ENCODE assay signal across 8 cellular contexts in the genomic region with DNA sequence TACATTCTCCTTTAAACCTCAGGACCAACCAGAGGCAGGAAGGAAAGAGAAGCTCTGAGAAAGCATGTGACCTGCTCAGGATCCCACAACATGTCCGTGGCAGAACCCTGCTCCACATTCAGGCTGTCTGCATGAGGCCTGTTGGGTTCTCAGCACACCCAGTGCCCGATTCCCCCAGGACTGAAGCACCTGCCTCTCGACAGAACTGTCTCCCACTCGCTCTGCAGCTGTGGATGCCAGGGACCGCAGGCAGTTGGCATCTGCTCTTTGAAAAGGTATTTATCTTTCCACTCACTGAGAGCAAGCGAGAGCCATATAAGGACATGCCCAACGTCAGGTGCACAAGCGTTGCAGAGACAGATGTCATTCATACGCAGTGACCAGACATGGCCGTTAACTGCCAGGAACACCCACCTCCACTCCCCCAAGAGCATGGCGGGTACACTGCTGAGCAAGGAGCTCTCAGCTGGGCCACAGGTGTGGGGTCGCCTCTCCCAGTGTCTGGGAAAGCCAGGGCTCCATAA. TPM values are rescaled to one million over a fixed set of nuclear protein-coding genes. Genes with fewer than 3 reads are reported as not detected.
DNase-seq lines count a peak whose midpoint lies in the region; ATAC-seq and TF ChIP-seq lines count a peak whose summit lies in the region.

No MANE protein-coding gene starts in this region.

- peak overlapping the region in 1 of 2 experiments; percentile 17 for H3K4ac ChIP-seq in mesenchymal stem cell (ENCODE audit: low read depth in 1 of 2, low read length in 2 of 2)

- H3K4me1 ChIP-seq in mesenchymal stem cell (ENCODE audit: control insufficient read depth, insufficient read depth, low read depth, low read length): peaks cover 16% of the 10 kb centered on the region
- H3K4me1 ChIP-seq in tibial artery: peaks cover 0 to 15% (median 3%) of the 10 kb centered on the region in 4 donors

- H3K27me3 Mint-ChIP-seq in activated T-helper 1 cell treated with anti-CD3 and anti-CD28 coated beads, Interleukin-12 subunit alpha, Interleukin-12 subunit beta, Interleukin-2, Interleukin-4 antibody, amounts not matched to agents 30 ng/mL and 10 ng/mL and 1 ng/mL, durations not matched to agents 14 hours and 24 hours and 36 hours (ENCODE audit: insufficient read depth): no peaks in the 10 kb centered on the region

- peak overlapping the region; percentile 1 to 58 for H3K18ac ChIP-seq in mesenchymal stem cell (ENCODE audit: low read depth in 1 of 2, low read length in 2 of 2)

- H3K9me3 Mint-ChIP-seq in activated T-helper 1 cell treated with anti-CD3 and anti-CD28 coated beads, Interleukin-12 subunit alpha, Interleukin-12 subunit beta, Interleukin-2, Interleukin-4 antibody, amounts not matched to agents 30 ng/mL and 10 ng/mL and 1 ng/mL, durations not matched to agents 14 hours and 24 hours and 36 hours: no peaks in the 10 kb centered on the region

- H3K4me2 ChIP-seq in mesenchymal stem cell (ENCODE audit: low read length, poor library complexity, severe bottlenecking): no peak overlapping the region

- H2BK5ac ChIP-seq in mesenchymal stem cell (ENCODE audit: low read depth, low read length, poor library complexity, severe bottlenecking): no peak overlapping the region

- H3K27me3 ChIP-seq in mesenchymal stem cell (ENCODE audit: control insufficient read depth in 1 of 2, insufficient read depth in 1 of 2, low read length in 2 of 2) (no peaks in the 10 kb centered on the region), tibial artery (no peaks in the 10 kb centered on the region)

- DNase-seq in COLO668 (lab: John Stamatoyannopoulos, UW; ENCODE audit: unreplicated experiment) (peak; percentile 96), NCI-H2196 (lab: John Stamatoyannopoulos, UW; ENCODE audit: unreplicated experiment) (peak; percentile 94), mesenchymal stem cell (no peak), HEK293T (ENCODE audit: extremely low spot score) (no peak), tibial artery (no peak)
- DNase-seq in activated T-helper 1 cell treated with anti-CD3 and anti-CD28 coated beads, Interleukin-12 subunit alpha, Interleukin-12 subunit beta, Interleukin-2, Interleukin-4 antibody, amounts not matched to agents 30 ng/mL and 10 ng/mL and 1 ng/mL, durations not matched to agents 14 hours and 24 hours and 36 hours (ENCODE audit: low spot score): peak; percentile 32

- H3K36me3 ChIP-seq in mesenchymal stem cell (ENCODE audit: control insufficient read depth in 1 of 2, insufficient read depth in 2 of 2, low read depth in 1 of 2, low read length in 2 of 2) (peaks cover 0 to 3% of the 10 kb centered on the region in 2 experiments), tibial artery (no peaks in the 10 kb centered on the region)

- H3K23ac ChIP-seq in mesenchymal stem cell (ENCODE audit: low read length in 2 of 2): no peak overlapping the region

- no peak overlapping the region for H2BK120ac ChIP-seq in mesenchymal stem cell (ENCODE audit: low read depth, low read length)

- no peak overlapping the region for H2BK15ac ChIP-seq in mesenchymal stem cell (ENCODE audit: low read depth, poor library complexity, severe bottlenecking)

- peak overlapping the region in 1 of 2 experiments; percentile 55 for H3K14ac ChIP-seq in mesenchymal stem cell (ENCODE audit: low read length in 2 of 2)

- POLR2A ChIA-PET in HEK293T (lab: Yijun Ruan, JAX): no interaction called here

- H3K79me1 ChIP-seq in mesenchymal stem cell (replicated peaks; ENCODE audit: low read length, poor library complexity, severe bottlenecking): peaks cover 30% of the 10 kb centered on the region

- no peak overlapping the region for H3K4me3 ChIP-seq in mesenchymal stem cell (ENCODE audit: insufficient read depth in 1 of 2, low read depth in 1 of 2, low read length in 2 of 2)
- no peak overlapping the region for H3K4me3 ChIP-seq in tibial artery

- H4K91ac ChIP-seq in mesenchymal stem cell (ENCODE audit: low read length): no peak overlapping the region

- intact Hi-C loops in activated T-helper 1 cell treated with anti-CD3 and anti-CD28 coated beads, Interleukin-12 subunit alpha, Interleukin-12 subunit beta, Interleukin-2, Interleukin-4 antibody, amounts not matched to agents 30 ng/mL and 10 ng/mL and 1 ng/mL, durations not matched to agents 14 hours and 24 hours and 36 hours (cut with micrococcal nuclease): loop anchor here (2.0 kb wide), 1 partner anchor 13 kb away; no protein-coding TSS in a partner anchor
- intact Hi-C loops in tibial artery (cut with DNase I; ENCODE audit: low total_unique reads): no loop called here

- ATAC-seq in HG03469 (IDR thresholded peaks at IDR 0.05; ENCODE audit: unreplicated experiment) (no peak), HG03442 (IDR thresholded peaks at IDR 0.05; ENCODE audit: unreplicated experiment) (no peak)

- H3K27ac Mint-ChIP-seq in activated T-helper 1 cell treated with anti-CD3 and anti-CD28 coated beads, Interleukin-12 subunit alpha, Interleukin-12 subunit beta, Interleukin-2, Interleukin-4 antibody, amounts not matched to agents 30 ng/mL and 10 ng/mL and 1 ng/mL, durations not matched to agents 14 hours and 24 hours and 36 hours: peak overlapping the region; percentile 78

- no peaks in the 10 kb centered on the region for H3K9me3 ChIP-seq in mesenchymal stem cell (ENCODE audit: control insufficient read depth, low read length)
- H3K9me3 ChIP-seq in tibial artery: no peaks in the 10 kb centered on the region

- no peak overlapping the region for H2AFZ ChIP-seq in mesenchymal stem cell (ENCODE audit: low read depth, low read length)

- peaks cover 31% of the 10 kb centered on the region for H3K4me1 Mint-ChIP-seq in activated T-helper 1 cell treated with anti-CD3 and anti-CD28 coated beads, Interleukin-12 subunit alpha, Interleukin-12 subunit beta, Interleukin-2, Interleukin-4 antibody, amounts not matched to agents 30 ng/mL and 10 ng/mL and 1 ng/mL, durations not matched to agents 14 hours and 24 hours and 36 hours (ENCODE audit: low read depth)

- WGBS in mesenchymal stem cell: 92% methylated on average over 12 of the region's 12 CpGs

- CTCF ChIA-PET in HEK293T (lab: Yijun Ruan, JAX): interaction anchor here (1.0 kb wide), 1 partner anchor 11 kb away, joined by 5 read pairs; no protein-coding TSS in a partner anchor

- H3K27ac ChIP-seq in mesenchymal stem cell (ENCODE audit: low read length, poor library complexity, severe bottlenecking): no peak overlapping the region
- H3K27ac ChIP-seq in tibial artery: no peak overlapping the region

- peak overlapping the region in 1 of 2 experiments; percentile 51 for H2BK12ac ChIP-seq in mesenchymal stem cell (ENCODE audit: low read length in 2 of 2)

- H4K8ac ChIP-seq in mesenchymal stem cell (ENCODE audit: low read length): no peak overlapping the region

- H3K36me3 Mint-ChIP-seq in activated T-helper 1 cell treated with anti-CD3 and anti-CD28 coated beads, Interleukin-12 subunit alpha, Interleukin-12 subunit beta, Interleukin-2, Interleukin-4 antibody, amounts not matched to agents 30 ng/mL and 10 ng/mL and 1 ng/mL, durations not matched to agents 14 hours and 24 hours and 36 hours (ENCODE audit: low read depth): peaks cover 7% of the 10 kb centered on the region

- H3K4me3 Mint-ChIP-seq in activated T-helper 1 cell treated with anti-CD3 and anti-CD28 coated beads, Interleukin-12 subunit alpha, Interleukin-12 subunit beta, Interleukin-2, Interleukin-4 antibody, amounts not matched to agents 30 ng/mL and 10 ng/mL and 1 ng/mL, durations not matched to agents 14 hours and 24 hours and 36 hours: peak overlapping the region; percentile 48

- no peak for TF ChIP-seq CTCF in tibial artery (IDR thresholded peaks at IDR 0.05)

- no peak overlapping the region for H3K9ac ChIP-seq in mesenchymal stem cell (ENCODE audit: low read length)

- H2AK5ac ChIP-seq in mesenchymal stem cell (ENCODE audit: low read length, severe bottlenecking): no peak overlapping the region

TF ChIP-seq in HEK293T, 16 proteins besides CTCF, POLR2A, EP300 and RAD21:
- TF ChIP-seq TARDBP (IDR thresholded peaks at IDR 0.05) (no peak), L3MBTL2 (conservative IDR thresholded peaks at IDR 0.05) (no peak), SUZ12 (IDR thresholded peaks at IDR 0.05) (no peak), LEF1 (IDR thresholded peaks at IDR 0.05; ENCODE audit: borderline replicate concordance) (no peak), BHLHE40 (IDR thresholded peaks at IDR 0.05; ENCODE audit: borderline replicate concordance) (no peak), ARNT (IDR thresholded peaks at IDR 0.05) (no peak), NFRKB (IDR thresholded peaks at IDR 0.05) (no peak)
- TF ChIP-seq, protein P1, sequence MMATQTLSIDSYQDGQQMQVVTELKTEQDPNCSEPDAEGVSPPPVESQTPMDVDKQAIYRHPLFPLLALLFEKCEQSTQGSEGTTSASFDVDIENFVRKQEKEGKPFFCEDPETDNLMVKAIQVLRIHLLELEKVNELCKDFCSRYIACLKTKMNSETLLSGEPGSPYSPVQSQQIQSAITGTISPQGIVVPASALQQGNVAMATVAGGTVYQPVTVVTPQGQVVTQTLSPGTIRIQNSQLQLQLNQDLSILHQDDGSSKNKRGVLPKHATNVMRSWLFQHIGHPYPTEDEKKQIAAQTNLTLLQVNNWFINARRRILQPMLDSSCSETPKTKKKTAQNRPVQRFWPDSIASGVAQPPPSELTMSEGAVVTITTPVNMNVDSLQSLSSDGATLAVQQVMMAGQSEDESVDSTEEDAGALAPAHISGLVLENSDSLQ (IDR thresholded peaks at IDR 0.05): no peak
TF ChIP-seq in HEK293T: peak in this region for 0.

RNA-seq across cellular contexts. Expression of a gene that starts 18.9 kb away (rescaled TPM):
- total RNA-seq in activated T-helper 1 cell treated with anti-CD3 and anti-CD28 coated beads, Interleukin-12 subunit alpha, Interleukin-12 subunit beta, Interleukin-2, Interleukin-4 antibody, amounts not matched to agents 30 ng/mL and 10 ng/mL and 1 ng/mL, durations not matched to agents 14 hours and 24 hours and 36 hours: 22.3 and 25.5 TPM in 2 replicates
- polyA plus RNA-seq in mesenchymal stem cell (2013, experiment 1 of 2): 4.4 TPM
- 4.2 TPM for polyA plus RNA-seq in mesenchymal stem cell (2013, experiment 2 of 2)

Comparison
In these comparisons a context has a peak if more than half of its experiments do, and no peak if none do; other contexts are left out.
1. DNase-seq: peak in COLO668 (single experiment), NCI-H2196 (single experiment) and activated T-helper 1 cell treated with anti-CD3 and anti-CD28 coated beads, Interleukin-12 subunit alpha, Interleukin-12 subunit beta, Interleukin-2, Interleukin-4 antibody, amounts not matched to agents 30 ng/mL and 10 ng/mL and 1 ng/mL, durations not matched to agents 14 hours and 24 hours and 36 hours (single experiment); none in mesenchymal stem cell (single experiment), HEK293T (single experiment) and tibial artery (0 of 2).